Comparison of ENCODE assay signal across 16 cellular contexts in the genomic region with DNA sequence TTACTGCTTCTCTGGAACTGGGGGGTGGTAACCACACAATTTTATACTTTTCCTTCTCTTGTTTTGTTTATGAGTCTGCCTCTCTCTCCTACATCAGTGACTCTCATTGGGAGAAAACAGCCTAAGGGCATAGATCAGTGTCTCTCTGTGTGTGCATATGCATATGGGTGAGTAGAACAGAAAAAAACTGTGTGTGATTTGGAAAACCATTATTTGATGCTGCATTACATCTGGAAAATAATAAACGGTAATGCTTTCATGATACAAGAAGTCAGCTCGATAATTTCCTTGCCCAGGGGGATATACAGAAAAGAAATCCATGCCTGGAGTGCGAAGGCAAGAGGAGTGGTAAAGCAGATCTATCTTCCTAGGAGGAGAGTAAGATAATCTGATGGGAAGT.
DNase-seq lines count a peak whose midpoint lies in the region; ATAC-seq and TF ChIP-seq lines count a peak whose summit lies in the region.
"Had no signal": no experiment of that assay in that cellular context is flagged by ENCODE, and none has a peak within 500 bp of the region (broad histone marks: within the 10 kb centered on the region; RNA-seq: fewer than 3 reads in every experiment).

No MANE protein-coding gene starts in this region.

- no peak for TF ChIP-seq CTCF in omental fat pad (IDR thresholded peaks at IDR 0.05)

- no peak overlapping the region for H3K9ac ChIP-seq in SK-N-MC (ENCODE audit: insufficient read length)
- H3K9ac ChIP-seq: BLaER1, KMS-11 had no signal

- DNase-seq in EL, result peak; percentile 34
- DNase-seq in M059J (ENCODE audit: low read depth), result peak; percentile 64
- peak; percentile 90 for DNase-seq in SK-N-MC (ENCODE audit: low read depth, low spot score)
- DNase-seq in retina, result peak; percentile 13
- DNase-seq in NCI-H1930 (lab: John Stamatoyannopoulos, UW), result no peak
- DNase-seq in omental fat pad (ENCODE audit: low spot score), result no peak
- DNase-seq: ACHN; Calu3; CD4-positive, alpha-beta memory T cell; DMS79 treated with DMSO at 0.1 percent for 48 hours; GDM1 had no signal

- peak overlapping the region; percentile 65 for H3K27ac ChIP-seq in SK-N-MC
- H3K27ac ChIP-seq: BLaER1, HL-60, KMS-11 had no signal

- no peaks in the 10 kb centered on the region for H3K9me3 ChIP-seq in SK-N-MC (ENCODE audit: low read depth, low read length)
- H3K9me3 ChIP-seq: BLaER1, HAP-1 had no signal

- peak overlapping the region; percentile 12 for H3K4me3 ChIP-seq in SK-N-MC
- H3K4me3 ChIP-seq: BLaER1, HAP-1 had no signal

- no peaks in the 10 kb centered on the region for H3K36me3 ChIP-seq in SK-N-MC (ENCODE audit: insufficient read depth, low read length)
- H3K36me3 ChIP-seq: BLaER1, HAP-1 had no signal

- ATAC-seq in GM18867 (IDR thresholded peaks at IDR 0.05; ENCODE audit: unreplicated experiment), result no peak
- ATAC-seq in omental fat pad (ENCODE audit: low FRiP score), result no peak

Comparison
In these comparisons a context has a peak if more than half of its experiments do, and no peak if none do; other contexts are left out.
1. DNase-seq: peak in EL (single experiment), M059J (single experiment), SK-N-MC (single experiment) and retina (single experiment); none in NCI-H1930 (0 of 2) and omental fat pad (single experiment).